Comparison of ENCODE assay signal across 1 cellular context in genomic region chr3:55169608-55170010, GRCh38.
TF ChIP-seq lines count a peak whose summit lies in the region.

No MANE protein-coding gene starts in this region.

TF ChIP-seq in SK-N-SH, 30 proteins besides CTCF, POLR2A, EP300 and RAD21 (continued from another document):
- TF ChIP-seq ZBTB33 (IDR thresholded peaks at IDR 0.05; ENCODE audit: borderline replicate concordance, low read depth) (peak; percentile 82), TCF12 (IDR thresholded peaks at IDR 0.05) (peak; percentile 98), YY1 (IDR thresholded peaks at IDR 0.05; ENCODE audit: low read depth) (peak; percentile 32; the same call in 1 of the 2 replicates), PBX3 (IDR thresholded peaks at IDR 0.05) (peak; percentile 96), TAF1 (IDR thresholded peaks at IDR 0.05; ENCODE audit: borderline replicate concordance, low read depth, low read length) (no peak), NRF1 (IDR thresholded peaks at IDR 0.05; ENCODE audit: low read depth, low read length) (no peak), JUND (IDR thresholded peaks at IDR 0.05) (peak; percentile 85), TEAD4 (IDR thresholded peaks at IDR 0.05; ENCODE audit: borderline replicate concordance, insufficient read depth) (peak; percentile 99), IRF3 (IDR thresholded peaks at IDR 0.05; ENCODE audit: low read depth, low read length) (no peak), GABPA (IDR thresholded peaks at IDR 0.05; ENCODE audit: low read depth) (no peak; the same call in 1 of the 2 replicates), REST (IDR thresholded peaks at IDR 0.05; ENCODE audit: low read depth, low read length) (no peak), RCOR1 (IDR thresholded peaks at IDR 0.05; ENCODE audit: low read length) (no peak), POLR2AphosphoS5 (IDR thresholded peaks at IDR 0.05; ENCODE audit: low read depth, low read length) (peak; percentile 54; the same call in 1 of the 2 replicates), ELF1 (IDR thresholded peaks at IDR 0.05) (no peak), SMC3 (IDR thresholded peaks at IDR 0.05; ENCODE audit: low read depth, low read length) (no peak), MAX (IDR thresholded peaks at IDR 0.05; ENCODE audit: low read depth) (peak; percentile 88), USF2 (IDR thresholded peaks at IDR 0.05; ENCODE audit: borderline replicate concordance, low read depth, low read length) (no peak), NFIC (IDR thresholded peaks at IDR 0.05; ENCODE audit: borderline replicate concordance) (peak; percentile 88)
